In the genomic region with DNA sequence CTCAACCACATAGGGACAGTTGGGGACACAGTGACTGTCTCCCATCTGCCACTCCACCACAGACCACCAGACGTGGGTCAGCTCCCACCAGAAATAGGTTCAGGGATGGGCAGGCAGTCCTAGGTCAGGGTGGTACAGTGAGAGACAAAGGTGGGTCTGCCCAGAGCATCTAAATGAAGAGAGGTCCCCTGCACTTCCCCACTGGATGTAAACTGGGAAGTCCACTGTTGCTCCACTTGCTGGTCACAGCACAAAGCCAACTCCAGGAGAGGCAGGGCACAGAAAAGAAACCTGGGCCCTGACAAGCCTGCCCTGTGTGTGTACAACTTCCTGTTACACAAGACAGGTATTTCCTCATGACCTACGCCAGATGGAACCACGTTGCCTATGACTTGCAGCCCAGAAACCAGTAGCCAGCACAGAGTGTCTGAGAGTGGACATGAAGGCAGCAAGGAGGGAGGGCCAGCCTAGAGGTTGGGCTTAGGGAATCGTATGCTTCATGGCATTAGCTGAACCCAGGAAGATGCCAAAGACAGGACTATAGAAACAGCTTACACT, we compare ENCODE assay signal across 12 cellular contexts.
DNase-seq lines count a peak whose midpoint lies in the region; ATAC-seq and TF ChIP-seq lines count a peak whose summit lies in the region.
"Had no signal": no experiment of that assay in that cellular context is flagged by ENCODE, and none has a peak within 500 bp of the region (broad histone marks: within the 10 kb centered on the region; RNA-seq: fewer than 3 reads in every experiment).

No MANE protein-coding gene starts in this region.

- H3K4me1 Mint-ChIP-seq in activated naive CD4-positive, alpha-beta T cell treated with anti-CD3 and anti-CD28 coated beads, Interleukin-2, amount 50 U/mL, for 24 hours: peaks cover 77% of the 10 kb centered on the region

- no peaks in the 10 kb centered on the region for H3K9me3 ChIP-seq in esophagus muscularis mucosa
- H3K9me3 ChIP-seq: vagina had no signal

- no peak for TF ChIP-seq POLR2A in esophagus muscularis mucosa (IDR thresholded peaks at IDR 0.05; ENCODE audit: low read depth)

- intact Hi-C loops in esophagus muscularis mucosa (cut with DNase I): loop anchor here (10.0 kb wide), 1 partner anchor 131 kb away; no protein-coding TSS in a partner anchor

- peak; percentile 55 for ATAC-seq in stimulated activated naive CD8-positive, alpha-beta T cell treated with anti-CD3 and anti-CD28 coated beads, Interleukin-15, Interleukin-2, amounts not matched to agents 100 U/mL and 50 U/mL, for 24 hours
- ATAC-seq in GM21381 (IDR thresholded peaks at IDR 0.05; ENCODE audit: unreplicated experiment): no peak

- no peaks in the 10 kb centered on the region for H3K36me3 Mint-ChIP-seq in activated naive CD4-positive, alpha-beta T cell treated with anti-CD3 and anti-CD28 coated beads, Interleukin-2, amount 50 U/mL, for 24 hours

- H3K27ac ChIP-seq in epithelial cell of prostate (peak overlapping the region; percentile 37), esophagus muscularis mucosa (replicated peaks in 1 of 4) (no peak overlapping the region)
- H3K27ac ChIP-seq: cardiac muscle cell, vagina had no signal

- 44% methylated on average over 4 of the region's 4 CpGs for WGBS in esophagus muscularis mucosa

- no peaks in the 10 kb centered on the region for H3K36me3 ChIP-seq in esophagus muscularis mucosa
- H3K36me3 ChIP-seq: cardiac muscle cell, vagina had no signal

- TF ChIP-seq EP300 in esophagus muscularis mucosa (IDR thresholded peaks at IDR 0.05): no peak

- H3K9me3 Mint-ChIP-seq in activated naive CD4-positive, alpha-beta T cell treated with anti-CD3 and anti-CD28 coated beads, Interleukin-2, amount 50 U/mL, for 24 hours: no peaks in the 10 kb centered on the region

- no peak for TF ChIP-seq CTCF in esophagus muscularis mucosa (IDR thresholded peaks at IDR 0.05)

- H3K4me3 Mint-ChIP-seq in activated naive CD4-positive, alpha-beta T cell treated with anti-CD3 and anti-CD28 coated beads, Interleukin-2, amount 50 U/mL, for 24 hours: peak overlapping the region; percentile 30
- H3K4me3 Mint-ChIP-seq: nephron had no signal

- DNase-seq in activated naive CD4-positive, alpha-beta T cell (lab: John Stamatoyannopoulos, UW): no peak
- DNase-seq in SKM-1 treated with dmso at 0.1 percent for 144 hours (lab: John Stamatoyannopoulos, UW; ENCODE audit: unreplicated experiment) (peak; percentile 74), epithelial cell of prostate (ENCODE audit: low read depth, low spot score) (peak; percentile 24), HCEC 1CT (no peak), esophagus muscularis mucosa (ENCODE audit: extremely low spot score) (no peak)
- no peak for DNase-seq in stimulated activated naive CD8-positive, alpha-beta T cell treated with anti-CD3 and anti-CD28 coated beads, Interleukin-15, Interleukin-2, amounts not matched to agents 100 U/mL and 50 U/mL, for 24 hours
- DNase-seq: NCI-H187 had no signal

- H3K27me3 Mint-ChIP-seq in activated naive CD4-positive, alpha-beta T cell treated with anti-CD3 and anti-CD28 coated beads, Interleukin-2, amount 50 U/mL, for 24 hours: no peaks in the 10 kb centered on the region

- H3K4me1 ChIP-seq in esophagus muscularis mucosa: peaks cover 0 to 2% (median under 1%) of the 10 kb centered on the region in 4 donors
- H3K4me1 ChIP-seq: vagina had no signal

- H3K4me3 ChIP-seq in esophagus muscularis mucosa: no peak overlapping the region
- H3K4me3 ChIP-seq: cardiac muscle cell, vagina had no signal

- H3K27ac Mint-ChIP-seq in activated naive CD4-positive, alpha-beta T cell treated with anti-CD3 and anti-CD28 coated beads, Interleukin-2, amount 50 U/mL, for 24 hours: peak overlapping the region; percentile 39
- H3K27ac Mint-ChIP-seq: nephron had no signal

- H3K27me3 ChIP-seq in esophagus muscularis mucosa: peaks cover 0 to 5% (median 0%) of the 10 kb centered on the region in 4 donors
- H3K27me3 ChIP-seq: cardiac muscle cell, vagina had no signal

Comparison
In these comparisons a context has a peak if more than half of its experiments do, and no peak if none do; other contexts are left out.
1. DNase-seq: peak in SKM-1 treated with dmso at 0.1 percent for 144 hours (single experiment) and epithelial cell of prostate (single experiment); none in activated naive CD4-positive, alpha-beta T cell (0 of 4), stimulated activated naive CD8-positive, alpha-beta T cell treated with anti-CD3 and anti-CD28 coated beads, Interleukin-15, Interleukin-2, amounts not matched to agents 100 U/mL and 50 U/mL, for 24 hours (single experiment), HCEC 1CT (single experiment) and esophagus muscularis mucosa (single experiment).